Comparison of ENCODE assay signal across 8 cellular contexts in the genomic region with DNA sequence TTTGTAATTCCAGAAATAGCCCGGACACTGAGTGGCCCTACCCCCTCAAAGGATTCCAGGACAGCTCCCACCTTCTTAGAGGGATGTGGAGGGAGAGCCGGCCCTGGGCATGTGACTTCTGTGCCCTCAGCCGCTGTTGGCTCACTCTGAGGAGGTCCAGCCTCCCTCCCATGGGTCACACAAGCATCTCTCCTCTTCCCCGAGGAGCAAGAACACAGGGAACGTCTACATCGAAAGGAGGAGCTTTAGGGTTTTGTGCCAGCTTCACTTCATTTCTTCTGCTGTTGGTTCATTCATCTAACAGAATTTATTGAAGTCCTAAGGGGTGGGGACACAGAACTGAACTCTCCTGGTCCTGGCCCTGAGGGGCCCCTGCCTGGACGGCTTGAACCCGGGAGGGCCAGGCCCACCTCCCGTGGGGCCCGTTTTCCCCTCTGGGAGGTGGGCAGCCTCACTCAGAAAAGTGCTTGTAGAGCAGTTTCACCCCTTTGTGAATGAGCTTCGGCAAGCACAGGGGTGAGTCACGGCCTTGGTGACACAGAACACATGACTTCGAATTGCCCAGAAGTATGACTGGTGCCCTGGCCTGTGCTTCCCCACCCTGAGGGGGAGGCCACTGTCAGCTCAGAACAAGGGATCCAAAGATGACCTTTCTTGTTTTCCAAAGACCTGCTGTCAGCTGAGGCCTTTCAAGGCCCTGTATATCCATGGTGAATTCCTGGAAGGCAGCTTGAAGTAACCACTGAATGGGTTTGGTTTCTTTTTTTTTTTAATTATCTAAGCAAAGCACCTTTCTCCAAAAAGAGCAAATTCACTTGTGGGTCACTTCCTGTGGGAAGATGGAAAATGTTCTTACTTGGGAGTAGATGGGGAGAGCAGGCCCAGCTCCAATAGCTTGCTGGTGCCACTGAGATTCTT. TPM values are rescaled to one million over a fixed set of nuclear protein-coding genes. Genes with fewer than 3 reads are reported as not detected.
A peak's percentile ranks its signal among the peaks of the same experiment; 100 is the strongest.
DNase-seq lines count a peak whose midpoint lies in the region; FAIRE-seq and TF ChIP-seq lines count a peak whose summit lies in the region.

No MANE protein-coding gene starts in this region.

- H3K27ac Mint-ChIP-seq in glutamatergic neuron (ENCODE audit: unreplicated experiment), result no peak overlapping the region

- DNase-seq in GM12892 (ENCODE audit: insufficient read length) (no peak), NB4 (ENCODE audit: low read depth) (peak; percentile 79), fibroblast of pulmonary artery (ENCODE audit: low read depth) (peak; percentile 87), prostate gland (ENCODE audit: low spot score) (no peak), urothelium cell line (ENCODE audit: low spot score) (peak; percentile 81), glutamatergic neuron (no peak), NCI-H82 (lab: John Stamatoyannopoulos, UW) (no peak)
- DNase-seq in activated T-cell treated with anti-CD3 and anti-CD28 coated beads, Interleukin-2, amount 50 U/mL, for 1 hour, result peak; percentile 35

- peaks cover 2% of the 10 kb centered on the region for H3K4me1 Mint-ChIP-seq in glutamatergic neuron (ENCODE audit: low read depth, unreplicated experiment)

- H3K9me3 Mint-ChIP-seq in glutamatergic neuron (ENCODE audit: unreplicated experiment), result no peaks in the 10 kb centered on the region

- TF ChIP-seq CTCF in NB4 (IDR thresholded peaks at IDR 0.05; ENCODE audit: low read depth, low read length) (no peak), fibroblast of pulmonary artery (IDR thresholded peaks at IDR 0.05; ENCODE audit: low read length, missing control alignments) (no peak), prostate gland (IDR thresholded peaks at IDR 0.05) (no peak), glutamatergic neuron (IDR thresholded peaks at IDR 0.05; ENCODE audit: partially characterized antibody, unreplicated experiment) (no peak)

- WGBS in prostate gland, result 62% methylated on average over 13 of the region's 13 CpGs

- no peaks in the 10 kb centered on the region for H3K9me3 ChIP-seq in prostate gland

- no peaks in the 10 kb centered on the region for H3K36me3 ChIP-seq in prostate gland

- FAIRE-seq in GM12892 (lab: Jason Lieb, UNC), result peak; percentile 46
- no peak for FAIRE-seq in urothelium cell line (lab: Jason Lieb, UNC)

- H3K4me3 ChIP-seq in NB4 (ENCODE audit: low read depth, low read length), result no peak overlapping the region
- no peak overlapping the region for H3K4me3 ChIP-seq in fibroblast of pulmonary artery (replicated peaks; ENCODE audit: low read depth, low read length)
- H3K4me3 ChIP-seq in prostate gland, result no peak overlapping the region

- TF ChIP-seq POLR2A in GM12892 (IDR thresholded peaks at IDR 0.05; ENCODE audit: low read depth, low read length), result no peak
- no peak for TF ChIP-seq POLR2A in NB4 (IDR thresholded peaks at IDR 0.05; ENCODE audit: extremely low read depth, insufficient read length)
- TF ChIP-seq POLR2A in prostate gland (IDR thresholded peaks at IDR 0.05), result peak; percentile 54

- no peak overlapping the region for H3K27ac ChIP-seq in prostate gland

- no peak overlapping the region for H3K4me3 Mint-ChIP-seq in glutamatergic neuron (ENCODE audit: unreplicated experiment)

- H3K27me3 ChIP-seq in prostate gland (replicated peaks; ENCODE audit: insufficient read depth), result no peaks in the 10 kb centered on the region

- no peaks in the 10 kb centered on the region for H3K4me1 ChIP-seq in prostate gland (replicated peaks)

- no peaks in the 10 kb centered on the region for H3K27me3 Mint-ChIP-seq in glutamatergic neuron (ENCODE audit: unreplicated experiment)

- H3K36me3 Mint-ChIP-seq in glutamatergic neuron (ENCODE audit: unreplicated experiment), result no peaks in the 10 kb centered on the region

- intact Hi-C loops in prostate gland (cut with DNase I), result no loop called here

RNA-seq across cellular contexts. Expression of a gene that starts 39.2 kb away (rescaled TPM):
- polyA plus RNA-seq in GM12892 (2012; ENCODE audit: missing spikeins), result 229 TPM
- total RNA-seq in prostate gland, result 100 to 1,000 TPM; 294 to 415 TPM
- 20.1 TPM for total RNA-seq in glutamatergic neuron (ENCODE audit: unreplicated experiment)

Comparison
In these comparisons a context has a peak if more than half of its experiments do, and no peak if none do; other contexts are left out.
1. DNase-seq: peak in NB4 (single experiment), activated T-cell treated with anti-CD3 and anti-CD28 coated beads, Interleukin-2, amount 50 U/mL, for 1 hour (single experiment), fibroblast of pulmonary artery (single experiment) and urothelium cell line (single experiment); none in GM12892 (single experiment), prostate gland (single experiment), glutamatergic neuron (single experiment) and NCI-H82 (single experiment).
2. RNA of a gene that starts 39.2 kb away (total RNA-seq): 294 to 415 TPM in prostate gland; 20.1 TPM in glutamatergic neuron (single experiment); every median in the first group is over 10 times any median in the second.